Comparison of ENCODE assay signal across 10 cellular contexts in genomic region chr17:10063730-10064221, GRCh38.
DNase-seq lines count a peak whose midpoint lies in the region; ATAC-seq and TF ChIP-seq lines count a peak whose summit lies in the region.
"Had no signal": no experiment of that assay in that cellular context is flagged by ENCODE, and none has a peak within 500 bp of the region (broad histone marks: within the 10 kb centered on the region; RNA-seq: fewer than 3 reads in every experiment).

No MANE protein-coding gene starts in this region.

- no peak overlapping the region for H3K4me2 ChIP-seq in Karpas-422 (ENCODE audit: low read depth, low read length, poor library complexity, severe bottlenecking)

- peak overlapping the region; percentile 49; the same call in 1 of the 2 replicates for H2AFZ ChIP-seq in Karpas-422 (ENCODE audit: low read length)

- no peaks in the 10 kb centered on the region for H3K79me2 ChIP-seq in Karpas-422 (ENCODE audit: low read length)

- peaks cover 0 to 9% of the 10 kb centered on the region in 2 donors for H3K9me3 Mint-ChIP-seq in effector memory CD8-positive, alpha-beta T cell
- peaks cover 2 to 3% of the 10 kb centered on the region in 2 donors for H3K9me3 Mint-ChIP-seq in natural killer cell

- TF ChIP-seq CTCF in AG10803 (conservative IDR thresholded peaks at IDR 0.05; ENCODE audit: low read length) (no peak), natural killer cell (IDR thresholded peaks at IDR 0.05) (no peak)

- DNase-seq in AG10803 (ENCODE audit: low read depth) = peak; percentile 60
- no peak for DNase-seq in Karpas-422
- peak in 1 of 3 experiments; percentile 4 for DNase-seq in effector memory CD8-positive, alpha-beta T cell
- DNase-seq in natural killer cell = peak; percentile 50
- DNase-seq in G401 (ENCODE audit: low spot score) = no peak
- no peak for DNase-seq in OCI-M2 (lab: John Stamatoyannopoulos, UW; ENCODE audit: unreplicated experiment)
- no peak for DNase-seq in stimulated activated naive CD4-positive, alpha-beta T cell treated with Interleukin-2 at 50 U/mL for 16 hours (lab: John Stamatoyannopoulos, UW)
- DNase-seq in activated CD4-positive, alpha-beta T cell treated with anti-CD3 and anti-CD28 coated beads for 48 hours = no peak
- DNase-seq: BE2C; effector CD8-positive, alpha-beta T cell had no signal

- ATAC-seq in effector memory CD8-positive, alpha-beta T cell (replicated peaks) = peak; percentile 63
- peak; percentile 64 to 82 (median 70) for ATAC-seq in natural killer cell

- no peaks in the 10 kb centered on the region for H3K27me3 ChIP-seq in Karpas-422 (ENCODE audit: low read length)
- H3K27me3 ChIP-seq: BE2C had no signal

- H3K4me1 Mint-ChIP-seq in effector memory CD8-positive, alpha-beta T cell (ENCODE audit: low read depth in 2 of 2) = peaks cover 37 to 43% of the 10 kb centered on the region in 2 donors
- peaks cover 59 to 63% of the 10 kb centered on the region in 2 donors for H3K4me1 Mint-ChIP-seq in natural killer cell

- no peak overlapping the region for H3K27ac ChIP-seq in Karpas-422 (ENCODE audit: low read length)

- no peaks in the 10 kb centered on the region for H4K20me1 ChIP-seq in Karpas-422 (ENCODE audit: insufficient read depth, low read depth, low read length)

- H3K4me1 ChIP-seq in Karpas-422 (ENCODE audit: low read length) = peaks cover 50% of the 10 kb centered on the region
- H3K4me1 ChIP-seq: BE2C had no signal

- peak overlapping the region; percentile 29 to 44 for H3K4me3 Mint-ChIP-seq in effector memory CD8-positive, alpha-beta T cell
- H3K4me3 Mint-ChIP-seq in natural killer cell = peak overlapping the region; percentile 43

- intact Hi-C loops in natural killer cell (cut with micrococcal nuclease) = loop anchor here (1.0 to 2.0 kb wide), 3 partner anchors 17 to 51 kb away; no protein-coding TSS in a partner anchor

- no peaks in the 10 kb centered on the region; the same call in 1 of the 2 replicates for H3K36me3 ChIP-seq in Karpas-422 (ENCODE audit: insufficient read depth, low read length)
- H3K36me3 ChIP-seq: BE2C had no signal

- H3K4me3 ChIP-seq in AG10803 (ENCODE audit: low read length) (no peak overlapping the region), Karpas-422 (ENCODE audit: low read length) (no peak overlapping the region)

- H3K9ac ChIP-seq in Karpas-422 (ENCODE audit: low read length) = peak overlapping the region; percentile 20; the same call in 1 of the 2 replicates

- in situ Hi-C loops in G401 (cut with HindIII; ENCODE audit: low sequenced_read_pairs) = no loop called here

- peaks cover 3% of the 10 kb centered on the region for H3K36me3 Mint-ChIP-seq in effector memory CD8-positive, alpha-beta T cell (ENCODE audit: insufficient read depth)
- H3K36me3 Mint-ChIP-seq in natural killer cell = peaks cover 7% of the 10 kb centered on the region

- no peaks in the 10 kb centered on the region for H3K9me2 ChIP-seq in Karpas-422 (replicated peaks; ENCODE audit: insufficient read depth, low read length)

- H3K27me3 Mint-ChIP-seq in effector memory CD8-positive, alpha-beta T cell = no peaks in the 10 kb centered on the region
- no peaks in the 10 kb centered on the region for H3K27me3 Mint-ChIP-seq in natural killer cell (ENCODE audit: low read depth in 2 of 2)

- peak overlapping the region; percentile 51 to 71 for H3K27ac Mint-ChIP-seq in effector memory CD8-positive, alpha-beta T cell
- peak overlapping the region; percentile 77 to 88 for H3K27ac Mint-ChIP-seq in natural killer cell

- H3K9me3 ChIP-seq in Karpas-422 (ENCODE audit: low read length) = peaks cover 7% of the 10 kb centered on the region; the same call in 1 of the 2 replicates
- H3K9me3 ChIP-seq: BE2C had no signal

Comparison
In these comparisons a context has a peak if more than half of its experiments do, and no peak if none do; other contexts are left out.
1. DNase-seq: peak in AG10803 (single experiment) and natural killer cell (single experiment); none in Karpas-422 (single experiment), G401 (single experiment), OCI-M2 (single experiment), stimulated activated naive CD4-positive, alpha-beta T cell treated with Interleukin-2 at 50 U/mL for 16 hours (single experiment) and activated CD4-positive, alpha-beta T cell treated with anti-CD3 and anti-CD28 coated beads for 48 hours (single experiment).